Comparison of ENCODE assay signal across 16 cellular contexts in genomic region chr14:99938376-99938775, GRCh38.
DNase-seq lines count a peak whose midpoint lies in the region; ATAC-seq and TF ChIP-seq lines count a peak whose summit lies in the region.
"Had no signal": no experiment of that assay in that cellular context is flagged by ENCODE, and none has a peak within 500 bp of the region (broad histone marks: within the 10 kb centered on the region; RNA-seq: fewer than 3 reads in every experiment).

No MANE protein-coding gene starts in this region.

- H3K18ac ChIP-seq in mesendoderm (ENCODE audit: low read length) = no peak overlapping the region

- no peak overlapping the region for H3K4ac ChIP-seq in mesendoderm (ENCODE audit: low read depth, low read length)

- H3K9me3 ChIP-seq in BLaER1 treated with 17β-estradiol and CSF1 and Interleukin-3, amounts not matched to agents 10 nM and 100 nM (replicated peaks in 1 of 11) = no peaks in the 10 kb centered on the region
- no peaks in the 10 kb centered on the region for H3K9me3 ChIP-seq in OCI-LY7 (ENCODE audit: low read length)
- H3K9me3 ChIP-seq in esophagus squamous epithelium = no peaks in the 10 kb centered on the region
- H3K9me3 ChIP-seq in esophagus muscularis mucosa = no peaks in the 10 kb centered on the region

- no peak overlapping the region for H2BK120ac ChIP-seq in mesendoderm (ENCODE audit: low read depth, low read length)

- no peaks in the 10 kb centered on the region for H3K36me3 ChIP-seq in BLaER1 treated with 17β-estradiol and CSF1 and Interleukin-3, amounts not matched to agents 10 nM and 100 nM
- H3K36me3 ChIP-seq in OCI-LY7 (ENCODE audit: insufficient read depth, low read length) (no peaks in the 10 kb centered on the region), esophagus squamous epithelium (peaks cover 0 to 65% (median 0%) of the 10 kb centered on the region in 3 donors), mesendoderm (ENCODE audit: control insufficient read depth, insufficient read depth, low read length) (no peaks in the 10 kb centered on the region), esophagus muscularis mucosa (peaks cover 31 to 95% (median 75%) of the 10 kb centered on the region in 4 donors)

- CTCF ChIA-PET in OCI-LY7 (lab: Charles Lee; ENCODE audit: unreplicated experiment) = no interaction called here

- peaks cover 0 to 47% (median 24%) of the 10 kb centered on the region in 11 experiments; a peak in 13 of 22 replicates for H4K20me1 ChIP-seq in BLaER1 treated with 17β-estradiol and CSF1 and Interleukin-3, amounts not matched to agents 10 nM and 100 nM
- H4K20me1 ChIP-seq in OCI-LY7 (ENCODE audit: insufficient read depth, low read length) = no peaks in the 10 kb centered on the region

- H3K56ac ChIP-seq in mesendoderm (ENCODE audit: low read length) = no peak overlapping the region

- no TSS peak for BruUV-seq in OCI-LY7 (replicated peaks; lab: Mats Ljungman, UMichigan)

- DNase-seq in OCI-LY7 (ENCODE audit: low spot score) (no peak), esophagus squamous epithelium (lab: John Stamatoyannopoulos, UW) (no peak), mesendoderm (no peak), esophagus muscularis mucosa (ENCODE audit: extremely low spot score) (no peak), NCI-H1417 (lab: John Stamatoyannopoulos, UW) (no peak), AG08396 (ENCODE audit: low spot score) (no peak)
- DNase-seq: 8988T; CD4-positive, alpha-beta memory T cell; DMS79 treated with DMSO at 0.1 percent for 48 hours; EL; GOT3; IMR-90 had no signal

- H2BK15ac ChIP-seq in mesendoderm (replicated peaks; ENCODE audit: low read depth) = no peak overlapping the region

- H3K79me1 ChIP-seq in mesendoderm (ENCODE audit: low read length) = no peaks in the 10 kb centered on the region

- peak overlapping the region in 9 of 11 experiments; percentile 15 to 82 (median 60); a peak in 16 of 22 replicates for H3K4me2 ChIP-seq in BLaER1 treated with 17β-estradiol and CSF1 and Interleukin-3, amounts not matched to agents 10 nM and 100 nM
- no peak overlapping the region for H3K4me2 ChIP-seq in OCI-LY7 (ENCODE audit: low read length)
- no peak overlapping the region for H3K4me2 ChIP-seq in mesendoderm (ENCODE audit: low read length)

- POLR2A ChIA-PET in OCI-LY7 (lab: Charles Lee) = no interaction called here

- no peak for ATAC-seq in GM18858 (IDR thresholded peaks at IDR 0.05; ENCODE audit: unreplicated experiment)
- ATAC-seq: HCT116 had no signal

- intact Hi-C loops in OCI-LY7 (cut with micrococcal nuclease; ENCODE audit: unreplicated experiment) = no loop called here
- intact Hi-C loops in esophagus squamous epithelium (cut with DNase I) = no loop called here
- intact Hi-C loops in esophagus muscularis mucosa (cut with DNase I) = no loop called here

- no peaks in the 10 kb centered on the region for H3K9me2 ChIP-seq in OCI-LY7 (ENCODE audit: insufficient read depth, low read length)

- H2AK5ac ChIP-seq in mesendoderm (ENCODE audit: low read length) = no peak overlapping the region

- H4K8ac ChIP-seq in mesendoderm (ENCODE audit: low read depth, low read length) = no peak overlapping the region

- peaks cover 60 to 99% (median 88%) of the 10 kb centered on the region in 11 experiments for H3K27me3 ChIP-seq in BLaER1 treated with 17β-estradiol and CSF1 and Interleukin-3, amounts not matched to agents 10 nM and 100 nM
- H3K27me3 ChIP-seq in esophagus squamous epithelium = no peaks in the 10 kb centered on the region
- H3K27me3 ChIP-seq in mesendoderm (ENCODE audit: insufficient read depth, low read length, poor library complexity) = no peaks in the 10 kb centered on the region
- H3K27me3 ChIP-seq in esophagus muscularis mucosa = no peaks in the 10 kb centered on the region

- H3K23ac ChIP-seq in mesendoderm (ENCODE audit: low read length) = peak overlapping the region; percentile 66

- H3K27ac ChIP-seq in BLaER1 treated with 17β-estradiol and CSF1 and Interleukin-3, amounts not matched to agents 10 nM and 100 nM = no peak overlapping the region
- H3K27ac ChIP-seq in OCI-LY7 (ENCODE audit: low read depth, low read length, poor library complexity, severe bottlenecking) = no peak overlapping the region
- peak overlapping the region in 3 of 4 donors; percentile 81 to 86 (median 81) for H3K27ac ChIP-seq in esophagus squamous epithelium
- H3K27ac ChIP-seq in mesendoderm (ENCODE audit: low read depth, low read length) = no peak overlapping the region
- H3K27ac ChIP-seq in esophagus muscularis mucosa (replicated peaks in 1 of 4) = no peak overlapping the region
- H3K27ac ChIP-seq: C4-2B had no signal

- 83 to 93% methylated on average over 4 to 6 of the region's 8 CpGs for WGBS in esophagus squamous epithelium, 2 donors
- no CpG with 5 or more reads among the region's 8 CpGs for WGBS in mesendoderm (ENCODE audit: extremely low coverage, insufficient coverage, low lambda C conversion rate)
- 85% methylated on average over 7 of the region's 8 CpGs for WGBS in esophagus muscularis mucosa

- TF ChIP-seq POLR2A in esophagus squamous epithelium (IDR thresholded peaks at IDR 0.05) = no peak
- TF ChIP-seq POLR2A in esophagus muscularis mucosa (IDR thresholded peaks at IDR 0.05; ENCODE audit: low read depth) = no peak

- no peak overlapping the region for H3K9ac ChIP-seq in BLaER1 treated with 17β-estradiol and CSF1 and Interleukin-3, amounts not matched to agents 10 nM and 100 nM
- no peak overlapping the region for H3K9ac ChIP-seq in mesendoderm (ENCODE audit: low read length)

- no peak overlapping the region for H3K4me3 ChIP-seq in BLaER1 treated with 17β-estradiol and CSF1 and Interleukin-3, amounts not matched to agents 10 nM and 100 nM
- H3K4me3 ChIP-seq in OCI-LY7 (ENCODE audit: low read depth, low read length, poor library complexity, severe bottlenecking) = no peak overlapping the region
- no peak overlapping the region for H3K4me3 ChIP-seq in esophagus squamous epithelium
- no peak overlapping the region for H3K4me3 ChIP-seq in mesendoderm (ENCODE audit: low read length)
- no peak overlapping the region for H3K4me3 ChIP-seq in esophagus muscularis mucosa

- H4K5ac ChIP-seq in mesendoderm (ENCODE audit: low read length) = no peak overlapping the region

- peaks cover 13 to 41% (median 35%) of the 10 kb centered on the region in 10 experiments for H3K4me1 ChIP-seq in BLaER1 treated with 17β-estradiol and CSF1 and Interleukin-3, amounts not matched to agents 10 nM and 100 nM
- H3K4me1 ChIP-seq in OCI-LY7 (ENCODE audit: insufficient read depth, low read length, poor library complexity, severe bottlenecking) (no peaks in the 10 kb centered on the region), esophagus squamous epithelium (peaks cover 6 to 23% (median 11%) of the 10 kb centered on the region in 3 donors), mesendoderm (ENCODE audit: control insufficient read depth, low read depth, low read length) (no peaks in the 10 kb centered on the region), esophagus muscularis mucosa (no peaks in the 10 kb centered on the region)

- H3K79me2 ChIP-seq in OCI-LY7 (ENCODE audit: insufficient read depth, low read depth, low read length) (no peaks in the 10 kb centered on the region), mesendoderm (ENCODE audit: control insufficient read depth, insufficient read depth, low read length) (no peaks in the 10 kb centered on the region)

- H2AFZ ChIP-seq in OCI-LY7 (ENCODE audit: low read length) = no peak overlapping the region

- TF ChIP-seq EP300 in esophagus muscularis mucosa (IDR thresholded peaks at IDR 0.05) = no peak

- 0 out of 2 replicates have a peak, but pooled peaks have one; percentile 40 for TF ChIP-seq CTCF in OCI-LY7 (conservative IDR thresholded peaks at IDR 0.05; ENCODE audit: low read length)
- no peak for TF ChIP-seq CTCF in esophagus squamous epithelium (IDR thresholded peaks at IDR 0.05)
- TF ChIP-seq CTCF in esophagus muscularis mucosa (IDR thresholded peaks at IDR 0.05) = no peak

- H2BK5ac ChIP-seq in mesendoderm (ENCODE audit: low read length) = no peak overlapping the region

Comparison
In these comparisons a context has a peak if more than half of its experiments do, and no peak if none do; other contexts are left out.
1. H3K27ac ChIP-seq: peak in esophagus squamous epithelium (3 of 4); none in BLaER1 treated with 17β-estradiol and CSF1 and Interleukin-3, amounts not matched to agents 10 nM and 100 nM (0 of 11), OCI-LY7 (single experiment), mesendoderm (single experiment) and esophagus muscularis mucosa (0 of 4).
2. H3K4me2 ChIP-seq: peak in BLaER1 treated with 17β-estradiol and CSF1 and Interleukin-3, amounts not matched to agents 10 nM and 100 nM (9 of 11); none in OCI-LY7 (single experiment) and mesendoderm (single experiment).